16 cellular contexts compared by ENCODE assay signal in genomic region chrX:38379088-38379487, GRCh38.
"Had no signal": no experiment of that assay in that cellular context is flagged by ENCODE, and none has a peak within 500 bp of the region (broad histone marks: within the 10 kb centered on the region; RNA-seq: fewer than 3 reads in every experiment).

No MANE protein-coding gene starts in this region.

- H3K27me3 Mint-ChIP-seq: brain, type B pancreatic cell had no signal

- DNase-seq: activated naive CD4-positive, alpha-beta T cell treated with anti-CD3 and anti-CD28 coated beads, Interleukin-2, amount 50 U/mL, for 16 hours; activated T-cell treated with anti-CD3 and anti-CD28 coated beads, Interleukin-2, amount 50 U/mL, for 1 hour; amniotic stem cell; cerebellar nuclear complex; dermis blood vessel endothelial cell; erythroblast; immature natural killer cell; left cardiac atrium; midbrain; right cardiac atrium; substantia nigra had no signal

- H3K27ac Mint-ChIP-seq: brain; immature natural killer cell; stimulated activated memory B cell treated with anti-CD40 and anti-IgM and Interleukin-4, amounts not matched to agents 10 μg/mL and 1 μg/mL and 100 μg/mL, for 72 hours; T-helper 1 cell treated with Interleukin-12 subunit alpha and Interleukin-12 subunit beta and Interleukin-4 antibody, amounts not matched to agents 30 μg/mL and 1 μg/mL, for 36 hours; type B pancreatic cell had no signal

- H3K9me3 Mint-ChIP-seq: T-helper 1 cell treated with Interleukin-12 subunit alpha and Interleukin-12 subunit beta and Interleukin-4 antibody, amounts not matched to agents 30 μg/mL and 1 μg/mL, for 36 hours; type B pancreatic cell had no signal

- H3K4me1 Mint-ChIP-seq: brain; immature natural killer cell; stimulated activated memory B cell treated with anti-CD40 and anti-IgM and Interleukin-4, amounts not matched to agents 10 μg/mL and 1 μg/mL and 100 μg/mL, for 72 hours had no signal

- H3K4me3 ChIP-seq: lung had no signal

- H3K4me3 Mint-ChIP-seq: brain; immature natural killer cell; stimulated activated memory B cell treated with anti-CD40 and anti-IgM and Interleukin-4, amounts not matched to agents 10 μg/mL and 1 μg/mL and 100 μg/mL, for 72 hours; T-helper 1 cell treated with Interleukin-12 subunit alpha and Interleukin-12 subunit beta and Interleukin-4 antibody, amounts not matched to agents 30 μg/mL and 1 μg/mL, for 36 hours; type B pancreatic cell had no signal

- H3K36me3 Mint-ChIP-seq: brain; immature natural killer cell; stimulated activated memory B cell treated with anti-CD40 and anti-IgM and Interleukin-4, amounts not matched to agents 10 μg/mL and 1 μg/mL and 100 μg/mL, for 72 hours; type B pancreatic cell had no signal
